In the genomic region with DNA sequence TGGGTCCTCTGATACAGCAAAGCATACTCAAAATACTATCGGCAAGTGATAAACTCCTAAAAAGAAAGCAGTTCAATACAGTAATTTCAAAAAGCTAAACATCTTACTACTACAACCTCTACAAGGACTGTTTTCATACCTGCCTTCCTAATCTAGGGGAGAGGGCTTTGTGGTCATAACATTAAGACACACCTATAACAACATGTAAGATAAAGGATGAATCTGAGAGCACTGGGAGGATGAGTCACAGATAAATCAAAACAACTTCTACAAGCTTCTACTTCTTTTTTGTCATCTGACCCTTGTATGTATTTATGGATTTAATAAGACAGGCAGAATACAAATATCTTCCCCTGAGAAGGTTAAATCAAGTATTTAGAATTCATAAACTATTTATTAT, we compare ENCODE assay signal across 29 cellular contexts.
"Had no signal": no experiment of that assay in that cellular context is flagged by ENCODE, and none has a peak within 500 bp of the region (broad histone marks: within the 10 kb centered on the region; RNA-seq: fewer than 3 reads in every experiment).

No MANE protein-coding gene starts in this region.

- FAIRE-seq: endothelial cell of umbilical vein had no signal

- ATAC-seq: activated T-helper 17 cell treated with anti-CD3 and anti-CD28 coated beads, Interleukin-2, amount 50 U/mL, for 72 hours; effector memory CD8-positive, alpha-beta T cell; heart right ventricle; left lung; mucosa of descending colon; natural killer cell treated with Interleukin-12 subunit alpha and Interleukin-12 subunit beta and Interleukin-15 and Interleukin-18, amount 100 ng/mL, for 72 hours; right cardiac atrium; upper lobe of right lung had no signal

- H3K9me3 ChIP-seq: esophagus muscularis mucosa, heart right ventricle, left lung, mucosa of descending colon, spleen, suprapubic skin, tibial artery, upper lobe of right lung had no signal

- H3K27me3 Mint-ChIP-seq: activated T-cell treated with anti-CD3 and anti-CD28 coated beads, Interleukin-2, amount 50 U/mL, for 24 hours; activated T-helper 17 cell treated with anti-CD3 and anti-CD28 coated beads, Interleukin-2, amount 50 U/mL, for 72 hours; effector memory CD8-positive, alpha-beta T cell; natural killer cell treated with Interleukin-12 subunit alpha and Interleukin-12 subunit beta and Interleukin-15 and Interleukin-18, amount 100 ng/mL, for 72 hours had no signal

- H3K27me3 ChIP-seq: cardiac muscle cell, esophagus muscularis mucosa, heart right ventricle, left lung, spleen, suprapubic skin, tibial artery, upper lobe of right lung had no signal

- H3K27ac Mint-ChIP-seq: effector memory CD8-positive, alpha-beta T cell; natural killer cell treated with Interleukin-12 subunit alpha and Interleukin-12 subunit beta and Interleukin-15 and Interleukin-18, amount 100 ng/mL, for 72 hours had no signal

- H3K27ac ChIP-seq: cardiac muscle cell, esophagus muscularis mucosa, heart right ventricle, left lung, spleen, suprapubic skin, tibial artery, upper lobe of right lung, VCaP had no signal

- H3K4me3 ChIP-seq: cardiac muscle cell, esophagus muscularis mucosa, heart right ventricle, left lung, lung, mucosa of descending colon, spleen, suprapubic skin, tibial artery, upper lobe of right lung had no signal

- H3K4me3 Mint-ChIP-seq: activated T-cell treated with anti-CD3 and anti-CD28 coated beads, Interleukin-2, amount 50 U/mL, for 24 hours; activated T-helper 17 cell treated with anti-CD3 and anti-CD28 coated beads, Interleukin-2, amount 50 U/mL, for 72 hours; effector memory CD8-positive, alpha-beta T cell; natural killer cell treated with Interleukin-12 subunit alpha and Interleukin-12 subunit beta and Interleukin-15 and Interleukin-18, amount 100 ng/mL, for 72 hours had no signal

- H3K4me1 ChIP-seq: esophagus muscularis mucosa, heart right ventricle, left lung, spleen, suprapubic skin, tibial artery, upper lobe of right lung had no signal

- H3K9me3 Mint-ChIP-seq: activated T-cell treated with anti-CD3 and anti-CD28 coated beads, Interleukin-2, amount 50 U/mL, for 24 hours; activated T-helper 17 cell treated with anti-CD3 and anti-CD28 coated beads, Interleukin-2, amount 50 U/mL, for 72 hours; effector memory CD8-positive, alpha-beta T cell; natural killer cell treated with Interleukin-12 subunit alpha and Interleukin-12 subunit beta and Interleukin-15 and Interleukin-18, amount 100 ng/mL, for 72 hours had no signal

- DNase-seq: activated CD4-positive, alpha-beta T cell treated with anti-CD3 and anti-CD28 coated beads for 4 hours; activated CD4-positive, alpha-beta T cell treated with anti-CD3 and anti-CD28 coated beads, Interleukin-2, amount 50 U/mL, for 4 hours; activated CD8-positive, alpha-beta memory T cell treated with anti-CD3 and anti-CD28 coated beads, Interleukin-2, amount 50 U/mL, for 4 hours; activated gamma-delta T cell treated with Interleukin-2 at 50 U/mL for 16 hours; activated naive CD4-positive, alpha-beta T cell treated with anti-CD3 and anti-CD28 coated beads, Interleukin-2, amount 50 U/mL, for 16 hours; activated T-cell treated with anti-CD3 and anti-CD28 coated beads, Interleukin-2, amount 50 U/mL, for 24 hours; amygdala; cerebellar nuclear complex; cortex of kidney; effector memory CD8-positive, alpha-beta T cell; foreskin melanocyte; heart right ventricle; kidney glomerular epithelial cell; left lung; mucosa of descending colon; posterior cingulate gyrus; right cardiac atrium; spleen; stimulated activated naive CD4-positive, alpha-beta T cell; tibial artery; upper lobe of right lung had no signal
